Comparison of ENCODE assay signal across 11 cellular contexts in the genomic region with DNA sequence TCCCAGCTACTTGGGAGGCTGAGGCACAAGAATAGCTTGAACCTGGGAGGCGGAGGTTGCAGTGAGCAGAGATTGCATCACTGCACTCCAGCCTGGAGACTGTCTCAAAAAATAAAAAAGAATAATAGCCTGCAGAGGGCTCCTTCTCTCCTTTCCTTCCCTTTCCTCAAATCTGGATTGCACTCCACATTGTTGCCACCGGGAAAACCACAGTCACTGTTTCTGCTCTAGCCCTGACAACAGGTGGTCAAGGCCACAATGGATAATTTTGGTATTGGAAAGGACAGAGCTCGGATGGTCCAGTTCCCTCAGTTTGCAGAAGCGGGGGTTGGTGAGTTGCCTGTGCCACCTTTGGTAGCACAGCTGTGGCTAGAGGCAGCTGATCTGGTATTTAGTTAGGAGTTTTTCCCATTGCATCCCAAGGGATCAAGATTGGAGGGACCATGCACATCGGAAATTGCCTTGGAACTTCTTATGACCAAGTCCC. TPM values are rescaled to one million over a fixed set of nuclear protein-coding genes. Genes with fewer than 3 reads are reported as not detected.
DNase-seq lines count a peak whose midpoint lies in the region; ATAC-seq and TF ChIP-seq lines count a peak whose summit lies in the region.
"Had no signal": no experiment of that assay in that cellular context is flagged by ENCODE, and none has a peak within 500 bp of the region (broad histone marks: within the 10 kb centered on the region; RNA-seq: fewer than 3 reads in every experiment).

No MANE protein-coding gene starts in this region.

- DNase-seq in MCF 10A (ENCODE audit: unreplicated experiment) (peak; percentile 27), breast epithelium (ENCODE audit: low spot score in 2 of 2) (no peak), RPMI7951 (ENCODE audit: low read depth) (peak; percentile 40), foreskin keratinocyte (no peak), posterior vena cava (ENCODE audit: low spot score) (no peak), NCI-H1436 treated with DMSO at 0.1 percent for 48 hours (lab: John Stamatoyannopoulos, UW) (no peak)
- DNase-seq: activated naive CD4-positive, alpha-beta T cell; DND-41 had no signal

- H3K4me3 ChIP-seq in breast epithelium, result no peak overlapping the region

- H3K9me3 ChIP-seq in breast epithelium, result no peaks in the 10 kb centered on the region

- POLR2A ChIA-PET in MCF 10A (lab: Yijun Ruan, JAX), result no interaction called here

- ATAC-seq in foreskin keratinocyte, result peak; percentile 68
- no peak for ATAC-seq in GM21390 (IDR thresholded peaks at IDR 0.05; ENCODE audit: unreplicated experiment)
- ATAC-seq in HG02938 (IDR thresholded peaks at IDR 0.05; ENCODE audit: unreplicated experiment), result no peak

- H3K4me1 Mint-ChIP-seq in MCF 10A (ENCODE audit: insufficient read depth, unreplicated experiment), result no peaks in the 10 kb centered on the region

- no peak overlapping the region for H3K4me3 Mint-ChIP-seq in MCF 10A (ENCODE audit: unreplicated experiment)

- H3K4me1 ChIP-seq in breast epithelium, result no peaks in the 10 kb centered on the region
- H3K4me1 ChIP-seq in foreskin keratinocyte, result no peaks in the 10 kb centered on the region

- no TSS peak for BruUV-seq in MCF 10A (replicated peaks; lab: Mats Ljungman, UMichigan)

- H3K27ac ChIP-seq in breast epithelium, result no peak overlapping the region
- no peak overlapping the region for H3K27ac ChIP-seq in foreskin keratinocyte

- H3K27ac Mint-ChIP-seq in MCF 10A (ENCODE audit: low read depth, unreplicated experiment), result no peak overlapping the region

- TF ChIP-seq CTCF in MCF 10A (IDR thresholded peaks at IDR 0.05; ENCODE audit: unreplicated experiment), result no peak
- no peak for TF ChIP-seq CTCF in breast epithelium (IDR thresholded peaks at IDR 0.05)
- peak; percentile 66 for TF ChIP-seq CTCF in foreskin keratinocyte (conservative IDR thresholded peaks at IDR 0.05)

- H3K9me3 Mint-ChIP-seq in MCF 10A (ENCODE audit: unreplicated experiment), result no peaks in the 10 kb centered on the region

- CTCF ChIA-PET in MCF 10A (lab: Yijun Ruan, JAX), result interaction anchor here (0.7 to 8.3 kb wide), 6 partner anchors 11 to 299 kb away, joined by 3 to 170 read pairs (median 4); no protein-coding TSS in a partner anchor

- TF ChIP-seq POLR2A in breast epithelium (IDR thresholded peaks at IDR 0.05), result no peak

- H3K36me3 Mint-ChIP-seq in MCF 10A (ENCODE audit: insufficient read depth, unreplicated experiment), result no peaks in the 10 kb centered on the region

- H3K27me3 Mint-ChIP-seq in MCF 10A (ENCODE audit: insufficient read depth, unreplicated experiment), result peaks cover 8% of the 10 kb centered on the region

- no peaks in the 10 kb centered on the region for H3K36me3 ChIP-seq in breast epithelium

- intact Hi-C loops in MCF 10A (cut with micrococcal nuclease) (loop anchor here (5.0 kb wide), 1 partner anchor 418 kb away; no protein-coding TSS in a partner anchor), breast epithelium (cut with DNase I; ENCODE audit: low total_unique reads) (loop anchor here (10.0 kb wide), 1 partner anchor 145 kb away; no protein-coding TSS in a partner anchor), posterior vena cava (cut with DNase I) (loop anchor here in 1 of 2 donors (5.0 kb wide), 1 partner anchor 148 kb away; no protein-coding TSS in a partner anchor)

- H3K27me3 ChIP-seq in breast epithelium, result no peaks in the 10 kb centered on the region
- no peaks in the 10 kb centered on the region for H3K27me3 ChIP-seq in foreskin keratinocyte

RNA-seq across cellular contexts. Expression of a gene that starts 44.7 kb away (rescaled TPM):
- total RNA-seq in MCF 10A (2022) (not detected in 2 replicates), breast epithelium (not detected), foreskin keratinocyte (not detected in 2 replicates), posterior vena cava (not detected)
- not detected in 2 replicates for total RNA-seq in RPMI7951 (2014; rRNA removed; shearing (Covaris generic))
- not detected in 2 replicates for polyA plus RNA-seq in foreskin keratinocyte
- polyA plus RNA-seq: thymus had no signal

RNA-seq across cellular contexts. Expression of a gene that starts 52.8 kb away (rescaled TPM):
- 4.2 and 5.1 TPM in 2 replicates for total RNA-seq in MCF 10A (2022)
- total RNA-seq in breast epithelium, result 1 to 10 TPM; 2.9 to 7.5 (median 4.5) TPM
- 17.3 and 18.4 TPM in 2 replicates for total RNA-seq in RPMI7951 (2014; rRNA removed; shearing (Covaris generic))
- 14.9 and 17.5 TPM in 2 replicates for total RNA-seq in foreskin keratinocyte
- 9.8 and 13.5 TPM in 2 replicates for polyA plus RNA-seq in foreskin keratinocyte
- 1 to 10 TPM; 1.6 to 2.0 TPM for total RNA-seq in posterior vena cava

Comparison
In these comparisons a context has a peak if more than half of its experiments do, and no peak if none do; other contexts are left out.
1. DNase-seq: peak in MCF 10A (single experiment) and RPMI7951 (single experiment); none in breast epithelium (0 of 2), foreskin keratinocyte (0 of 2), posterior vena cava (single experiment) and NCI-H1436 treated with DMSO at 0.1 percent for 48 hours (single experiment).